ENCODE assay signal across 1 cellular context in the genomic region with DNA sequence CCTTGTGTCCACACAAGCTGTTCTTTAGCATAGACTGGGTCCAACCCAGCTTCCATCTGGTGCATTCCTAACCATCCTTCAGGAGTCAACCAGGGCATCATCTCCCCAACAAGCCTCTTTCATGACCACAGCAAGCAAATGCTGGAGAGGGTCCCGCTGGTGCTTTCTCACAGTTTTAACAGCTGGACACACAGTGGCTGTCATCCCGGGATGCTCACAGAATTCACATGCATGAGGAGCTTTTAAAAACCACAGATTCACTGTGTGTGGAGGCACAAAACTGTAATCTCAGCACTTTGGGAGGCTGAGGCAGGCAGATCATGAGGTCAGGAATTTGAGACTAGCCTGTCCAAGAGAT.
TF ChIP-seq lines count a peak whose summit lies in the region.

No MANE protein-coding gene starts in this region.

TF ChIP-seq in K562, 482 proteins besides CTCF, POLR2A, EP300 and RAD21:
- no peak for TF ChIP-seq SNIP1 (IDR thresholded peaks at IDR 0.05; ENCODE audit: low read depth)
- TF ChIP-seq ZNF316 (IDR thresholded peaks at IDR 0.05), result 0 out of 2 replicates have a peak, but pooled peaks have one; percentile 20
TF ChIP-seq in K562: peak in this region for 1.
